11 cellular contexts compared by ENCODE assay signal in genomic region chr2:209383212-209383611, GRCh38. TPM values are rescaled to one million over a fixed set of nuclear protein-coding genes. Genes with fewer than 3 reads are reported as not detected.
DNase-seq lines count a peak whose midpoint lies in the region; ATAC-seq and TF ChIP-seq lines count a peak whose summit lies in the region.
"Had no signal": no experiment of that assay in that cellular context is flagged by ENCODE, and none has a peak within 500 bp of the region (broad histone marks: within the 10 kb centered on the region; RNA-seq: fewer than 3 reads in every experiment).

No MANE protein-coding gene starts in this region.

- H4K20me1 ChIP-seq in IMR-90 (ENCODE audit: insufficient read depth, low read length) (no peaks in the 10 kb centered on the region), GM23338 (replicated peaks; ENCODE audit: insufficient read depth) (no peaks in the 10 kb centered on the region)

- H3K4me3 Mint-ChIP-seq in GM23338, result no peak overlapping the region
- H3K4me3 Mint-ChIP-seq: CD4-positive, CD25-positive, alpha-beta regulatory T cell had no signal

- no peak overlapping the region for H3K27ac Mint-ChIP-seq in GM23338
- H3K27ac Mint-ChIP-seq: CD4-positive, CD25-positive, alpha-beta regulatory T cell had no signal

- no peaks in the 10 kb centered on the region for H3K9me2 ChIP-seq in GM23338 (ENCODE audit: insufficient read depth)

- no peak overlapping the region for H3K56ac ChIP-seq in IMR-90 (ENCODE audit: extremely low read depth, insufficient read depth, low read length)

- H3K9me3 ChIP-seq in IMR-90 (ENCODE audit: control insufficient read depth, insufficient read depth, low read length), result no peaks in the 10 kb centered on the region

- H2AK9ac ChIP-seq in IMR-90 (replicated peaks; ENCODE audit: low read depth, low read length, poor library complexity), result no peak overlapping the region

- DNase-seq in IMR-90 (peak; percentile 16), RWPE1 (ENCODE audit: low spot score) (peak; percentile 63), glomerular visceral epithelial cell (ENCODE audit: extremely low spot score) (peak; percentile 53), NCI-H128 (lab: John Stamatoyannopoulos, UW; ENCODE audit: unreplicated experiment) (no peak), GM23338 (ENCODE audit: low spot score) (no peak)
- DNase-seq in activated T-cell treated with anti-CD3 and anti-CD28 coated beads, Interleukin-2, amount 50 U/mL, for 48 hours, result no peak
- DNase-seq: activated CD4-positive, alpha-beta T cell treated with anti-CD3 and anti-CD28 coated beads for 48 hours; CD4-positive, CD25-positive, alpha-beta regulatory T cell had no signal

- H3K9me1 ChIP-seq in IMR-90 (ENCODE audit: insufficient read depth, low read length), result no peaks in the 10 kb centered on the region

- in situ Hi-C loops in IMR-90 (cut with MboI; ENCODE audit: low sequenced_read_pairs), result no loop called here

- POLR2A ChIA-PET in IMR-90 (lab: Charles Lee; ENCODE audit: unreplicated experiment), result no interaction called here
- POLR2A ChIA-PET in RWPE1 (lab: Yijun Ruan, JAX; ENCODE audit: low non-redundant PET), result no interaction called here

- H3K14ac ChIP-seq in IMR-90 (replicated peaks; ENCODE audit: low read depth, low read length), result no peak overlapping the region

- no peak overlapping the region for H2BK5ac ChIP-seq in IMR-90 (ENCODE audit: low read depth, low read length, poor library complexity, severe bottlenecking)

- H3K27ac ChIP-seq in ACC112 (ENCODE audit: low read depth, low read length) (peak overlapping the region; percentile 37), IMR-90 (ENCODE audit: insufficient read depth, low read length) (no peak overlapping the region), RWPE1 (no peak overlapping the region), GM23338 (ENCODE audit: low read depth) (no peak overlapping the region)
- H3K27ac ChIP-seq: ascending aorta had no signal

- no peak overlapping the region for H2BK20ac ChIP-seq in IMR-90 (ENCODE audit: low read depth, low read length)

- CTCF ChIA-PET in IMR-90 (lab: Yijun Ruan, JAX) (no interaction called here), RWPE1 (lab: Yijun Ruan, JAX) (interaction anchor here (0.6 kb wide), 3 partner anchors 32 to 257 kb away, joined by 3 to 5 read pairs (median 3); no protein-coding TSS in a partner anchor)

- no peaks in the 10 kb centered on the region for H3F3A ChIP-seq in GM23338 (replicated peaks; ENCODE audit: low read depth)

- no peak overlapping the region for H4K5ac ChIP-seq in IMR-90 (ENCODE audit: low read depth, low read length)

- no peak overlapping the region for H3K9ac ChIP-seq in IMR-90 (ENCODE audit: low read depth, low read length)

- no peak for TF ChIP-seq POLR2A in IMR-90 (IDR thresholded peaks at IDR 0.05; ENCODE audit: low read depth, low read length)

- no peak overlapping the region for H3K4me2 ChIP-seq in IMR-90 (ENCODE audit: low read depth, low read length)
- no peak overlapping the region for H3K4me2 ChIP-seq in GM23338

- H3K36me3 ChIP-seq in ACC112 (ENCODE audit: insufficient read depth, low read length), result no peaks in the 10 kb centered on the region
- no peaks in the 10 kb centered on the region for H3K36me3 ChIP-seq in IMR-90 (ENCODE audit: control insufficient read depth, insufficient read depth, low read length)
- H3K36me3 ChIP-seq in GM23338 (ENCODE audit: insufficient read depth), result no peaks in the 10 kb centered on the region
- H3K36me3 ChIP-seq: ascending aorta had no signal

- peaks cover 7% of the 10 kb centered on the region; the same call in 2 of the 3 replicates for H3K4me1 Mint-ChIP-seq in GM23338
- H3K4me1 Mint-ChIP-seq: CD4-positive, CD25-positive, alpha-beta regulatory T cell had no signal

- no peak overlapping the region for H3K23ac ChIP-seq in IMR-90 (ENCODE audit: low read depth, low read length)

- no peak overlapping the region for H2BK120ac ChIP-seq in IMR-90 (ENCODE audit: low read depth, low read length)

- H3K79me1 ChIP-seq in IMR-90 (ENCODE audit: low read depth in 1 of 2, low read length in 2 of 2), result no peaks in the 10 kb centered on the region

- no peak overlapping the region for H3K4ac ChIP-seq in IMR-90 (ENCODE audit: low read depth, low read length)

- no peaks in the 10 kb centered on the region for H3K27me3 Mint-ChIP-seq in GM23338 (ENCODE audit: insufficient read depth, low read depth, poor library complexity)
- H3K27me3 Mint-ChIP-seq: CD4-positive, CD25-positive, alpha-beta regulatory T cell had no signal

- ATAC-seq in IMR-90 (ENCODE audit: low read depth) (no peak), GM21447 (IDR thresholded peaks at IDR 0.05; ENCODE audit: unreplicated experiment) (no peak), GM23338 (no peak)

- H3K4me1 ChIP-seq in ACC112 (ENCODE audit: control insufficient read depth, insufficient read depth, low read length, unreplicated experiment) (peaks cover 14% of the 10 kb centered on the region), IMR-90 (ENCODE audit: control insufficient read depth, insufficient read depth, low read length) (no peaks in the 10 kb centered on the region), GM23338 (ENCODE audit: insufficient read depth) (no peaks in the 10 kb centered on the region)
- H3K4me1 ChIP-seq: ascending aorta had no signal

- no peak overlapping the region for H2AK5ac ChIP-seq in IMR-90 (ENCODE audit: low read depth, low read length)

- H3K36me3 Mint-ChIP-seq in GM23338 (ENCODE audit: low read depth), result no peaks in the 10 kb centered on the region; the same call in 2 of the 3 replicates
- H3K36me3 Mint-ChIP-seq: CD4-positive, CD25-positive, alpha-beta regulatory T cell had no signal

- H3K18ac ChIP-seq in IMR-90 (ENCODE audit: low read depth, low read length), result no peak overlapping the region

- intact Hi-C loops in IMR-90 (cut with micrococcal nuclease), result no loop called here

- H3K27me3 ChIP-seq in ACC112 (ENCODE audit: insufficient read depth, low read length) (no peaks in the 10 kb centered on the region), IMR-90 (ENCODE audit: control insufficient read depth, insufficient read depth, low read length) (no peaks in the 10 kb centered on the region), GM23338 (ENCODE audit: insufficient read depth) (no peaks in the 10 kb centered on the region)
- H3K27me3 ChIP-seq: ascending aorta had no signal

- H2BK15ac ChIP-seq in IMR-90 (ENCODE audit: low read depth, low read length), result no peak overlapping the region

- no peak overlapping the region for H3K4me3 ChIP-seq in ACC112 (ENCODE audit: low read depth, low read length)
- H3K4me3 ChIP-seq in IMR-90 (ENCODE audit: insufficient read depth, low read depth, low read length), result no peak overlapping the region
- no peak overlapping the region for H3K4me3 ChIP-seq in GM23338
- H3K4me3 ChIP-seq: ascending aorta had no signal

- peaks cover 5% of the 10 kb centered on the region; the same call in 2 of the 3 replicates for H3K9me3 Mint-ChIP-seq in GM23338

- no peak for TF ChIP-seq CTCF in IMR-90 (conservative IDR thresholded peaks at IDR 0.05; ENCODE audit: low read depth, low read length)
- no peak for TF ChIP-seq CTCF in RWPE1 (conservative IDR thresholded peaks at IDR 0.05; ENCODE audit: low read depth)
- TF ChIP-seq CTCF in GM23338 (conservative IDR thresholded peaks at IDR 0.05; ENCODE audit: low read depth in 2 of 2), result no peak

- dilution Hi-C loops in IMR-90 (cut with HindIII; ENCODE audit: low sequenced_read_pairs, unreplicated experiment), result no loop called here

- no peak overlapping the region for H4K91ac ChIP-seq in IMR-90 (ENCODE audit: insufficient read depth, low read depth, low read length)

- H2AFZ ChIP-seq in ACC112 (ENCODE audit: low read length, unreplicated experiment) (no peak overlapping the region), IMR-90 (replicated peaks; ENCODE audit: low read length, poor library complexity) (no peak overlapping the region), GM23338 (no peak overlapping the region)

- TF ChIP-seq RAD21 in IMR-90 (IDR thresholded peaks at IDR 0.05; ENCODE audit: low read length), result no peak

- H4K8ac ChIP-seq in IMR-90 (ENCODE audit: low read depth in 2 of 2, low read length in 2 of 2), result no peak overlapping the region

- no peaks in the 10 kb centered on the region for H3K79me2 ChIP-seq in ACC112 (ENCODE audit: control insufficient read depth, insufficient read depth, low read length, unreplicated experiment)
- no peaks in the 10 kb centered on the region for H3K79me2 ChIP-seq in GM23338 (replicated peaks; ENCODE audit: insufficient read depth)

- BruUV-seq in IMR-90 (replicated peaks; lab: Mats Ljungman, UMichigan), result no TSS peak

TF ChIP-seq in IMR-90, 13 proteins besides CTCF, POLR2A, EP300 and RAD21:
- no peak for TF ChIP-seq CHD1 (IDR thresholded peaks at IDR 0.05; ENCODE audit: low read depth, low read length)
- TF ChIP-seq, protein P1, sequence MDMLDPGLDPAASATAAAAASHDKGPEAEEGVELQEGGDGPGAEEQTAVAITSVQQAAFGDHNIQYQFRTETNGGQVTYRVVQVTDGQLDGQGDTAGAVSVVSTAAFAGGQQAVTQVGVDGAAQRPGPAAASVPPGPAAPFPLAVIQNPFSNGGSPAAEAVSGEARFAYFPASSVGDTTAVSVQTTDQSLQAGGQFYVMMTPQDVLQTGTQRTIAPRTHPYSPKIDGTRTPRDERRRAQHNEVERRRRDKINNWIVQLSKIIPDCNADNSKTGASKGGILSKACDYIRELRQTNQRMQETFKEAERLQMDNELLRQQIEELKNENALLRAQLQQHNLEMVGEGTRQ (IDR thresholded peaks at IDR 0.05; ENCODE audit: low read depth, low read length), result no peak

TF ChIP-seq in GM23338, 12 proteins besides CTCF, POLR2A, EP300 and RAD21 (continues in another document):
- TF ChIP-seq JUNB (IDR thresholded peaks at IDR 0.05; ENCODE audit: unreplicated experiment), result no peak

RNA-seq across cellular contexts. Expression of gene MAP2, which starts 40.6 kb away (rescaled TPM):
- total RNA-seq in IMR-90 (2012; rRNA removed), result 0.28 and 0.36 TPM in 2 replicates
- polyA plus RNA-seq in IMR-90 (2012; rRNA removed), result 0.26 and 0.29 TPM in 2 replicates
- polyA plus RNA-seq in IMR-90 (2012; cell fraction: cytosol; rRNA removed), result 0.04 and 0.26 TPM in 2 replicates
- polyA plus RNA-seq in IMR-90 (2012; cell fraction: nucleus; rRNA removed; ENCODE audit: low replicate concordance), result 0.26 and 0.42 TPM in 2 replicates
- total RNA-seq in GM23338 (2014; rRNA removed; shearing (Covaris generic)), result 3.2 and 4.4 TPM in 2 replicates
- polyA plus RNA-seq in GM23338 (2016; fragmentation: Nextera tagmentation; extraction: Ambion mirVana), result 2.2 and 2.9 TPM in 2 replicates
- total RNA-seq: CD4-positive, CD25-positive, alpha-beta regulatory T cell had no signal

Comparison
In these comparisons a context has a peak if more than half of its experiments do, and no peak if none do; other contexts are left out.
1. DNase-seq: peak in IMR-90 (single experiment), RWPE1 (single experiment) and glomerular visceral epithelial cell (single experiment); none in NCI-H128 (single experiment), GM23338 (single experiment) and activated T-cell treated with anti-CD3 and anti-CD28 coated beads, Interleukin-2, amount 50 U/mL, for 48 hours (0 of 2).